2 cellular contexts compared by ENCODE assay signal in genomic region chr20:45814314-45814713, GRCh38.
TF ChIP-seq lines count a peak whose summit lies in the region.

No MANE protein-coding gene starts in this region.

TF ChIP-seq in HCT116, 20 proteins besides CTCF, POLR2A, EP300 and RAD21:
- TF ChIP-seq TCF7L2 (IDR thresholded peaks at IDR 0.05; ENCODE audit: borderline replicate concordance, extremely low read depth, insufficient read depth, insufficient read length) (no peak), CEBPB (IDR thresholded peaks at IDR 0.05; ENCODE audit: low read depth) (no peak), ELF1 (IDR thresholded peaks at IDR 0.05; ENCODE audit: borderline replicate concordance, low read depth) (no peak)
TF ChIP-seq in HCT116: peak in this region for 0.

TF ChIP-seq in WTC11, 78 proteins besides CTCF, POLR2A, EP300 and RAD21:
- TF ChIP-seq PRRX2 (CRISPR knock-in tag; IDR thresholded peaks at IDR 0.05) = no peak
- TF ChIP-seq JAZF1 (CRISPR knock-in tag; IDR thresholded peaks at IDR 0.05) = no peak
- TF ChIP-seq ATF3 (CRISPR knock-in tag; conservative IDR thresholded peaks at IDR 0.05) = no peak
